Comparison of ENCODE assay signal across 11 cellular contexts in the genomic region with DNA sequence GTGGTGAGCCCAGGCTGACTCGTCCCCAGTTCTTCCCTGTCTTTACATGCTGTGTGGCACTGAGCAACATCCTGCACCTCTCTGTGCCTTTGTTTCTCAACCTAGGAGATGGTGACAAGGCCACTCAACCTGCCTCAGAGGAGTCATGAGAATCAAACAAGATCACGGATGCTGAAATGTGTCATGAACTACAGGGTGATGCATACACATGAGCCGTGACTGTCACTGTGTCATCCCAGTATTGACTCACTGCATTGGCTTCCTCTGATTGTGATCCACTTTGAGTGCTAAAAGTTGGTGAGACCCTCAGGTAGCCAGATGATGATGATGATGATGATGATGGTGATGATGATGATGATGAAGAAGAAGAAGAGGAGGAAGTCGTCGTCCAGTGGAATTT. TPM values are rescaled to one million over a fixed set of nuclear protein-coding genes. Genes with fewer than 3 reads are reported as not detected.
DNase-seq lines count a peak whose midpoint lies in the region; ATAC-seq and TF ChIP-seq lines count a peak whose summit lies in the region.
"Had no signal": no experiment of that assay in that cellular context is flagged by ENCODE, and none has a peak within 500 bp of the region (broad histone marks: within the 10 kb centered on the region; RNA-seq: fewer than 3 reads in every experiment).

No MANE protein-coding gene starts in this region.

- no peaks in the 10 kb centered on the region for H3K27me3 Mint-ChIP-seq in WTC11 (ENCODE audit: low read depth)

- TF ChIP-seq POLR2A in spleen (IDR thresholded peaks at IDR 0.05): no peak

- H3K4me1 ChIP-seq in spleen (peaks cover 0 to 35% (median 22%) of the 10 kb centered on the region in 6 donors), colonic mucosa (no peaks in the 10 kb centered on the region)
- H3K4me1 ChIP-seq: A549 had no signal

- H3K36me3 ChIP-seq in spleen (no peaks in the 10 kb centered on the region), colonic mucosa (no peaks in the 10 kb centered on the region)

- TF ChIP-seq CTCF in spleen (IDR thresholded peaks at IDR 0.05 in 8 of 11, conservative IDR thresholded peaks at IDR 0.05 in 3 of 11): no peak
- TF ChIP-seq CTCF in WTC11 (IDR thresholded peaks at IDR 0.05): no peak
- no peak for TF ChIP-seq CTCF in colonic mucosa (IDR thresholded peaks at IDR 0.05)

- DNase-seq in activated CD4-positive, CD25-positive, alpha-beta regulatory T cell treated with anti-CD3 and anti-CD28 coated beads, Interleukin-2, amount 50 U/mL, for 72 hours: no peak
- no peak for DNase-seq in activated naive CD4-positive, alpha-beta T cell treated with anti-CD3 and anti-CD28 coated beads, Interleukin-2, amount 50 U/mL, for 72 hours (ENCODE audit: low spot score in 2 of 2)
- DNase-seq in spleen: no peak
- no peak for DNase-seq in WTC11 (ENCODE audit: low spot score)
- DNase-seq in colonic mucosa: no peak
- DNase-seq in middle frontal gyrus (ENCODE audit: extremely low spot score, low spot score): no peak
- DNase-seq: NCI-H1930, small intestine had no signal

- H3K4me3 Mint-ChIP-seq in WTC11: no peak overlapping the region

- no peaks in the 10 kb centered on the region for H3K36me3 Mint-ChIP-seq in activated naive CD4-positive, alpha-beta T cell treated with anti-CD3 and anti-CD28 coated beads, Interleukin-2, amount 50 U/mL, for 72 hours
- H3K36me3 Mint-ChIP-seq in WTC11: no peaks in the 10 kb centered on the region

- no peaks in the 10 kb centered on the region for H3K4me1 Mint-ChIP-seq in WTC11

- H3K4me3 ChIP-seq in spleen (peak overlapping the region in 1 of 8 donors; percentile 44), colonic mucosa (no peak overlapping the region)
- H3K4me3 ChIP-seq: A549 had no signal

- no peaks in the 10 kb centered on the region for H3K27me3 ChIP-seq in spleen (replicated peaks in 1 of 7)
- H3K27me3 ChIP-seq in colonic mucosa: no peaks in the 10 kb centered on the region

- ATAC-seq in activated CD4-positive, CD25-positive, alpha-beta regulatory T cell treated with anti-CD3 and anti-CD28 coated beads, Interleukin-2, amount 50 U/mL, for 24 hours: peak; percentile 86 to 90
- ATAC-seq in HG03175 (IDR thresholded peaks at IDR 0.05; ENCODE audit: unreplicated experiment) (peak; percentile 17), WTC11 (no peak)
- peak; percentile 84 to 87 for ATAC-seq in activated naive CD4-positive, alpha-beta T cell treated with anti-CD3 and anti-CD28 coated beads, Interleukin-2, amount 50 U/mL, for 72 hours
- ATAC-seq: A549 had no signal

- no peak overlapping the region for H3K9ac ChIP-seq in colonic mucosa (ENCODE audit: low read depth in 2 of 2, low read length in 2 of 2)

- CTCF ChIA-PET in WTC11 (lab: Charles Lee): no interaction called here

- peak overlapping the region in 6 of 8 donors; percentile 38 to 86 (median 64) for H3K27ac ChIP-seq in spleen
- H3K27ac ChIP-seq in colonic mucosa: no peak overlapping the region
- H3K27ac ChIP-seq: A549 had no signal

- POLR2A ChIA-PET in WTC11 (lab: Charles Lee): no interaction called here

- H3K27ac Mint-ChIP-seq in activated naive CD4-positive, alpha-beta T cell treated with anti-CD3 and anti-CD28 coated beads, Interleukin-2, amount 50 U/mL, for 72 hours: no peak overlapping the region
- H3K27ac Mint-ChIP-seq in WTC11: no peak overlapping the region

- WGBS in spleen, 5 donors: 71 to 75% (median 72%) methylated on average over 5 of the region's 5 CpGs

- peaks cover 3% of the 10 kb centered on the region in 2 donors for H3K9me3 Mint-ChIP-seq in activated naive CD4-positive, alpha-beta T cell treated with anti-CD3 and anti-CD28 coated beads, Interleukin-2, amount 50 U/mL, for 72 hours
- peaks cover 10% of the 10 kb centered on the region for H3K9me3 Mint-ChIP-seq in WTC11

- intact Hi-C loops in spleen (cut with DNase I; ENCODE audit: low total_unique reads): no loop called here
- intact Hi-C loops in colonic mucosa (cut with DNase I): no loop called here

- H3K9me3 ChIP-seq in spleen: peaks cover 0 to 4% (median 0%) of the 10 kb centered on the region in 8 donors
- no peaks in the 10 kb centered on the region for H3K9me3 ChIP-seq in colonic mucosa
- H3K9me3 ChIP-seq: A549 had no signal

TF ChIP-seq in WTC11, 78 proteins besides CTCF, POLR2A, EP300 and RAD21:
- TF ChIP-seq ZNF121 (CRISPR knock-in tag; IDR thresholded peaks at IDR 0.05): no peak
- TF ChIP-seq CREB1 (CRISPR knock-in tag; IDR thresholded peaks at IDR 0.05): no peak
- no peak for TF ChIP-seq MLX (CRISPR knock-in tag; IDR thresholded peaks at IDR 0.05)
- no peak for TF ChIP-seq ZNF232 (CRISPR knock-in tag; IDR thresholded peaks at IDR 0.05)
- TF ChIP-seq ZNF219 (CRISPR knock-in tag; IDR thresholded peaks at IDR 0.05; ENCODE audit: borderline replicate concordance): no peak
- no peak for TF ChIP-seq SMAD4 (CRISPR knock-in tag; IDR thresholded peaks at IDR 0.05)
- TF ChIP-seq, protein P1, sequence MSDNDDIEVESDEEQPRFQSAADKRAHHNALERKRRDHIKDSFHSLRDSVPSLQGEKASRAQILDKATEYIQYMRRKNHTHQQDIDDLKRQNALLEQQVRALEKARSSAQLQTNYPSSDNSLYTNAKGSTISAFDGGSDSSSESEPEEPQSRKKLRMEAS (CRISPR knock-in tag; IDR thresholded peaks at IDR 0.05): no peak
- TF ChIP-seq NFE2L1 (CRISPR knock-in tag; IDR thresholded peaks at IDR 0.05): no peak
- no peak for TF ChIP-seq ZNF671 (CRISPR knock-in tag; IDR thresholded peaks at IDR 0.05)
- no peak for TF ChIP-seq ESRRA (CRISPR knock-in tag; IDR thresholded peaks at IDR 0.05; ENCODE audit: borderline replicate concordance)
- TF ChIP-seq TP53 (CRISPR knock-in tag; IDR thresholded peaks at IDR 0.05): no peak
- no peak for TF ChIP-seq PRRX2 (CRISPR knock-in tag; IDR thresholded peaks at IDR 0.05)
- TF ChIP-seq CDX4 (CRISPR knock-in tag; IDR thresholded peaks at IDR 0.05; ENCODE audit: borderline replicate concordance): no peak
- TF ChIP-seq, protein P2, sequence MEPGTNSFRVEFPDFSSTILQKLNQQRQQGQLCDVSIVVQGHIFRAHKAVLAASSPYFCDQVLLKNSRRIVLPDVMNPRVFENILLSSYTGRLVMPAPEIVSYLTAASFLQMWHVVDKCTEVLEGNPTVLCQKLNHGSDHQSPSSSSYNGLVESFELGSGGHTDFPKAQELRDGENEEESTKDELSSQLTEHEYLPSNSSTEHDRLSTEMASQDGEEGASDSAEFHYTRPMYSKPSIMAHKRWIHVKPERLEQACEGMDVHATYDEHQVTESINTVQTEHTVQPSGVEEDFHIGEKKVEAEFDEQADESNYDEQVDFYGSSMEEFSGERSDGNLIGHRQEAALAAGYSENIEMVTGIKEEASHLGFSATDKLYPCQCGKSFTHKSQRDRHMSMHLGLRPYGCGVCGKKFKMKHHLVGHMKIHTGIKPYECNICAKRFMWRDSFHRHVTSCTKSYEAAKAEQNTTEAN (CRISPR knock-in tag; IDR thresholded peaks at IDR 0.05): no peak
- TF ChIP-seq RORB (CRISPR knock-in tag; IDR thresholded peaks at IDR 0.05): no peak
- no peak for TF ChIP-seq ATF1 (CRISPR knock-in tag; IDR thresholded peaks at IDR 0.05)
- TF ChIP-seq FOXK1 (CRISPR knock-in tag; IDR thresholded peaks at IDR 0.05): no peak
- TF ChIP-seq JAZF1 (CRISPR knock-in tag; IDR thresholded peaks at IDR 0.05): no peak

RNA-seq across cellular contexts. Expression of gene C10orf71, which starts 11.5 kb away (rescaled TPM):
- total RNA-seq in activated naive CD4-positive, alpha-beta T cell treated with anti-CD3 and anti-CD28 coated beads, Interleukin-2, amount 50 U/mL, for 72 hours: not detected
- total RNA-seq in spleen: not detected
- polyA plus RNA-seq in spleen: not detected
- not detected in 3 replicates for total RNA-seq in WTC11 (2021)
- not detected for total RNA-seq in colonic mucosa
- polyA plus RNA-seq: A549 had no signal
